Comparison of ENCODE assay signal across 14 cellular contexts in the genomic region with DNA sequence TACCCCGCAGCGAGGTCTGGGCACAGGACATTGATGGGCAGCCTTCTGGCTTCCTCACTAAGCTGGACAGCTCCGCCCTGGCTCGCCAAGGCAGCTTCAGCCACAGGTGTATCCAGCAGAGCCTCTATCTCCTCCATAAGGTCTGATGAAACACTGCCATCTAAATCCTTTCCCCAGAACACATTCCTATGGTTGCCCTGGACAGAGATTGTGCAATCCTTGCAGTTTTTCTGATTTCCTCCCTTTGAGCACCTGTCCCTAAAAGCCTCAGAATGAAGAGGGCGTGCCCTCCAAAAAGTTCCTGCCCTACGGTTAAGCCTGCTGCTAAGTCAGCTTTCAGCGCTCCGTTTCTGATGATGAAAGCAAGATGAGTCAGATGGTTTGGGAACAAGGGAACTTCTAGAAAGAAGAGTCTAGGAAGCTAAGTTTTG. TPM values are rescaled to one million over a fixed set of nuclear protein-coding genes. Genes with fewer than 3 reads are reported as not detected.
DNase-seq lines count a peak whose midpoint lies in the region; ATAC-seq, FAIRE-seq and TF ChIP-seq lines count a peak whose summit lies in the region.
"Had no signal": no experiment of that assay in that cellular context is flagged by ENCODE, and none has a peak within 500 bp of the region (broad histone marks: within the 10 kb centered on the region; RNA-seq: fewer than 3 reads in every experiment).

No MANE protein-coding gene starts in this region.

- intact Hi-C loops in Right ventricle myocardium inferior (cut with DNase I): no loop called here
- intact Hi-C loops in cardiac septum (cut with DNase I): no loop called here

- DNase-seq in Right ventricle myocardium inferior (ENCODE audit: missing footprints): no peak
- no peak for DNase-seq in cardiac septum (ENCODE audit: low spot score)
- DNase-seq in RWPE1 (ENCODE audit: low spot score): peak; percentile 91
- DNase-seq in fibroblast of villous mesenchyme (ENCODE audit: low read depth): peak; percentile 87
- peak; percentile 68 for DNase-seq in urothelium cell line (ENCODE audit: low spot score)
- DNase-seq in DMS53 (lab: John Stamatoyannopoulos, UW): no peak
- DNase-seq in T-helper 1 cell: no peak
- DNase-seq: activated naive CD8-positive, alpha-beta T cell treated with anti-CD3 and anti-CD28 coated beads, Interleukin-2, amount 50 U/mL, for 24 hours; natural killer cell; NCI-H69; stimulated activated CD4-positive, alpha-beta T cell treated with anti-CD3 and anti-CD28 coated beads, Interleukin-2, amount 100 ng/mL, for 48 hours had no signal

- POLR2A ChIA-PET in RWPE1 (lab: Yijun Ruan, JAX; ENCODE audit: low non-redundant PET): interaction anchor here (0.6 kb wide), 1 partner anchor 9 kb away, joined by 6 read pairs; no protein-coding TSS in a partner anchor

- no peak for TF ChIP-seq CTCF in RWPE1 (conservative IDR thresholded peaks at IDR 0.05; ENCODE audit: low read depth)
- no peak for TF ChIP-seq CTCF in fibroblast of villous mesenchyme (IDR thresholded peaks at IDR 0.05; ENCODE audit: insufficient read depth, low read depth, low read length)

- FAIRE-seq in urothelium cell line (lab: Jason Lieb, UNC): no peak

- CTCF ChIA-PET in RWPE1 (lab: Yijun Ruan, JAX): interaction anchor here (0.7 to 1.6 kb wide), 2 partner anchors 16 to 1151 kb away, joined by 3 to 4 read pairs; no protein-coding TSS in a partner anchor

- no peak overlapping the region for H3K4me3 ChIP-seq in fibroblast of villous mesenchyme (ENCODE audit: low read depth, low read length)
- H3K4me3 ChIP-seq: tibial nerve had no signal

- ATAC-seq in Right ventricle myocardium inferior (peak; percentile 61), HG03439 (IDR thresholded peaks at IDR 0.05; ENCODE audit: unreplicated experiment) (no peak)
- ATAC-seq: activated naive CD8-positive, alpha-beta T cell treated with anti-CD3 and anti-CD28 coated beads, Interleukin-2, amount 50 U/mL, for 24 hours; natural killer cell had no signal

- H3K27ac ChIP-seq in RWPE1: peak overlapping the region; percentile 44; the same call in 1 of the 2 replicates
- H3K27ac ChIP-seq: tibial nerve had no signal

RNA-seq across cellular contexts. Expression of a gene that starts 21.0 kb away (rescaled TPM):
- total RNA-seq in Right ventricle myocardium inferior: not detected
- total RNA-seq in cardiac septum: not detected
- total RNA-seq in fibroblast of villous mesenchyme: under 0.01 TPM in 1 of 2 replicates, not detected in the other
- total RNA-seq: natural killer cell had no signal

RNA-seq across cellular contexts. Expression of a gene that starts 36.7 kb away (rescaled TPM):
- total RNA-seq in Right ventricle myocardium inferior: 15.6 TPM
- 7.6 TPM for total RNA-seq in cardiac septum
- not detected in 2 replicates for total RNA-seq in fibroblast of villous mesenchyme
- total RNA-seq: glomerular endothelial cell had no signal

RNA-seq across cellular contexts. Expression of a gene that starts 46.0 kb away (rescaled TPM):
- total RNA-seq in Right ventricle myocardium inferior: 21.5 TPM
- 23.6 TPM for total RNA-seq in cardiac septum
- total RNA-seq in fibroblast of villous mesenchyme: 24.8 and 25.5 TPM in 2 replicates

RNA-seq across cellular contexts. Expression of a gene that starts 52.1 kb away (rescaled TPM):
- 2.2 TPM for total RNA-seq in Right ventricle myocardium inferior
- 0.92 TPM for total RNA-seq in cardiac septum
- not detected in 2 replicates for total RNA-seq in fibroblast of villous mesenchyme
- total RNA-seq: glomerular endothelial cell, natural killer cell had no signal

Comparison
In these comparisons a context has a peak if more than half of its experiments do, and no peak if none do; other contexts are left out.
1. DNase-seq: peak in RWPE1 (single experiment), fibroblast of villous mesenchyme (single experiment) and urothelium cell line (single experiment); none in Right ventricle myocardium inferior (single experiment), cardiac septum (single experiment), DMS53 (single experiment) and T-helper 1 cell (0 of 5).